25 cellular contexts compared by ENCODE assay signal in genomic region chr15:33059184-33059583, GRCh38.
DNase-seq lines count a peak whose midpoint lies in the region; TF ChIP-seq lines count a peak whose summit lies in the region.
"Had no signal": no experiment of that assay in that cellular context is flagged by ENCODE, and none has a peak within 500 bp of the region (broad histone marks: within the 10 kb centered on the region; RNA-seq: fewer than 3 reads in every experiment).

No MANE protein-coding gene starts in this region.

- H4K20me1 ChIP-seq in fibroblast of lung (ENCODE audit: control insufficient read depth, extremely low read depth, insufficient read depth, low read length) (no peaks in the 10 kb centered on the region), osteoblast (ENCODE audit: insufficient read depth, low read length) (no peaks in the 10 kb centered on the region)

- TF ChIP-seq CTCF in HFFc6 (IDR thresholded peaks at IDR 0.05) (no peak), fibroblast of lung (conservative IDR thresholded peaks at IDR 0.05 in 1 of 2, IDR thresholded peaks at IDR 0.05 in 1 of 2; ENCODE audit: low read depth in 1 of 2, low read length in 2 of 2) (no peak), osteoblast (IDR thresholded peaks at IDR 0.05; ENCODE audit: extremely low read depth, low read depth, low read length) (no peak), uterus (IDR thresholded peaks at IDR 0.05) (no peak)

- CTCF ChIA-PET in activated CD4-positive, alpha-beta memory T cell treated with anti-CD3 and anti-CD28 coated beads for 36 hours (lab: Charles Lee), result no interaction called here

- peak; percentile 47 for DNase-seq in HFFc6
- DNase-seq in RPMI7951 (ENCODE audit: low read depth), result peak; percentile 32
- DNase-seq in fibroblast of lung (ENCODE audit: low read depth in 2 of 2), result peak; percentile 22 to 83
- no peak for DNase-seq in osteoblast (ENCODE audit: insufficient read length, low spot score, missing footprints)
- DNase-seq in uterus, result no peak
- no peak for DNase-seq in GM03348 (ENCODE audit: low spot score)
- DNase-seq in activated CD4-positive, alpha-beta memory T cell treated with anti-CD3 and anti-CD28 coated beads for 36 hours, result no peak
- DNase-seq: activated CD4-positive, alpha-beta T cell treated with anti-CD3 and anti-CD28 coated beads, Interleukin-2, amount 10 ng/mL, durations not matched to agents 24 days and 14 days; body of pancreas; Caco-2; DMS79 treated with DMSO at 0.1 percent for 48 hours; effector memory CD8-positive, alpha-beta T cell; esophagus squamous epithelium; hippocampal formation; islet precursor cell; lower lobe of right lung; NCI-H1417; NCI-H524; occipital lobe; stimulated activated CD4-positive, alpha-beta T cell treated with anti-CD3 and anti-CD28 coated beads, Interleukin-4, amount 100 ng/mL, for 1 hour; stimulated activated naive CD4-positive, alpha-beta T cell treated with Interleukin-2 at 50 U/mL for 16 hours had no signal

- H2AFZ ChIP-seq in fibroblast of lung (ENCODE audit: low read length), result no peak overlapping the region
- H2AFZ ChIP-seq in osteoblast (ENCODE audit: low read length), result peak overlapping the region; percentile 23

- H3K36me3 ChIP-seq in fibroblast of lung (ENCODE audit: control insufficient read depth, insufficient read depth, low read length) (no peaks in the 10 kb centered on the region), osteoblast (ENCODE audit: insufficient read depth, low read length) (peaks cover 3% of the 10 kb centered on the region), uterus (no peaks in the 10 kb centered on the region)
- H3K36me3 ChIP-seq: esophagus squamous epithelium, lower lobe of right lung had no signal

- H3K4me1 Mint-ChIP-seq in HFFc6 (ENCODE audit: low read depth), result peaks cover 53% of the 10 kb centered on the region
- H3K4me1 Mint-ChIP-seq in activated CD4-positive, alpha-beta memory T cell treated with anti-CD3 and anti-CD28 coated beads for 36 hours (ENCODE audit: low read depth), result no peaks in the 10 kb centered on the region
- H3K4me1 Mint-ChIP-seq: activated CD4-positive, alpha-beta T cell treated with anti-CD3 and anti-CD28 coated beads, Interleukin-2, amount 10 ng/mL, durations not matched to agents 24 days and 14 days had no signal

- H3K36me3 Mint-ChIP-seq in HFFc6 (ENCODE audit: low read depth), result peaks cover 23% of the 10 kb centered on the region
- H3K36me3 Mint-ChIP-seq in activated CD4-positive, alpha-beta memory T cell treated with anti-CD3 and anti-CD28 coated beads for 36 hours, result no peaks in the 10 kb centered on the region
- H3K36me3 Mint-ChIP-seq: activated naive CD8-positive, alpha-beta T cell had no signal

- peak overlapping the region; percentile 13 for H3K4me2 ChIP-seq in fibroblast of lung (ENCODE audit: extremely low read depth, insufficient read depth, low read length)
- H3K4me2 ChIP-seq in osteoblast (ENCODE audit: insufficient read depth, low read length), result peak overlapping the region; percentile 47

- peaks cover 7% of the 10 kb centered on the region for H3K4me1 ChIP-seq in fibroblast of lung (ENCODE audit: control insufficient read depth, extremely low read depth, insufficient read depth, low read length)
- peaks cover 10% of the 10 kb centered on the region for H3K4me1 ChIP-seq in osteoblast (ENCODE audit: insufficient read depth, low read length)
- no peaks in the 10 kb centered on the region for H3K4me1 ChIP-seq in uterus
- H3K4me1 ChIP-seq: Caco-2, esophagus squamous epithelium, lower lobe of right lung had no signal

- H3K27me3 ChIP-seq in fibroblast of lung (ENCODE audit: control insufficient read depth, insufficient read depth, low read length) (no peaks in the 10 kb centered on the region), osteoblast (ENCODE audit: insufficient read depth, low read length) (no peaks in the 10 kb centered on the region), uterus (no peaks in the 10 kb centered on the region)
- H3K27me3 ChIP-seq: body of pancreas, esophagus squamous epithelium had no signal

- H3K79me2 ChIP-seq in fibroblast of lung (ENCODE audit: control insufficient read depth, insufficient read depth, low read length), result peaks cover 57% of the 10 kb centered on the region
- H3K79me2 ChIP-seq in osteoblast (ENCODE audit: insufficient read depth, low read length), result peaks cover 52% of the 10 kb centered on the region

- H3K9me3 Mint-ChIP-seq in HFFc6, result no peaks in the 10 kb centered on the region
- H3K9me3 Mint-ChIP-seq in activated CD4-positive, alpha-beta memory T cell treated with anti-CD3 and anti-CD28 coated beads for 36 hours, result no peaks in the 10 kb centered on the region
- H3K9me3 Mint-ChIP-seq: activated CD4-positive, alpha-beta T cell treated with anti-CD3 and anti-CD28 coated beads, Interleukin-2, amount 10 ng/mL, durations not matched to agents 24 days and 14 days; activated T-helper 2 cell treated with anti-CD3 and anti-CD28 coated beads, Interferon-gamma antibody, Interleukin-2, Interleukin-4, amounts not matched to agents 10 μg/mL and 5 μg/mL and 100 μg/mL, durations not matched to agents 14 hours and 24 hours and 36 hours had no signal

- peaks cover 4% of the 10 kb centered on the region; the same call in 1 of the 2 replicates for H3K27me3 Mint-ChIP-seq in HFFc6 (ENCODE audit: insufficient read depth)
- peaks cover 4% of the 10 kb centered on the region for H3K27me3 Mint-ChIP-seq in activated CD4-positive, alpha-beta memory T cell treated with anti-CD3 and anti-CD28 coated beads for 36 hours

- 0 out of 2 replicates have a peak overlapping the region, but pooled peaks have one; percentile 8 for H3K4me3 Mint-ChIP-seq in HFFc6
- H3K4me3 Mint-ChIP-seq in activated CD4-positive, alpha-beta memory T cell treated with anti-CD3 and anti-CD28 coated beads for 36 hours, result no peak overlapping the region
- H3K4me3 Mint-ChIP-seq: activated CD4-positive, alpha-beta T cell treated with anti-CD3 and anti-CD28 coated beads, Interleukin-2, amount 10 ng/mL, durations not matched to agents 24 days and 14 days; activated naive CD8-positive, alpha-beta T cell; effector memory CD8-positive, alpha-beta T cell had no signal

- no peak for TF ChIP-seq POLR2A in uterus (IDR thresholded peaks at IDR 0.05)

- H3K9me3 ChIP-seq in fibroblast of lung (ENCODE audit: control insufficient read depth, insufficient read depth, low read depth, low read length) (no peaks in the 10 kb centered on the region), osteoblast (ENCODE audit: low read depth, low read length) (no peaks in the 10 kb centered on the region), uterus (no peaks in the 10 kb centered on the region)
- H3K9me3 ChIP-seq: body of pancreas, Caco-2, esophagus squamous epithelium, lower lobe of right lung had no signal

- peak overlapping the region in 1 of 4 experiments; percentile 19 for H3K4me3 ChIP-seq in fibroblast of lung (replicated peaks in 1 of 4; ENCODE audit: control extremely low read depth in 1 of 4, insufficient read depth in 1 of 4, low read depth in 3 of 4, low read length in 4 of 4)
- peak overlapping the region; percentile 28 for H3K4me3 ChIP-seq in osteoblast (ENCODE audit: insufficient read depth, low read length)
- H3K4me3 ChIP-seq in uterus, result no peak overlapping the region
- H3K4me3 ChIP-seq: body of pancreas, esophagus squamous epithelium, lower lobe of right lung had no signal

- H3K27ac ChIP-seq in fibroblast of lung (ENCODE audit: insufficient read depth, low read length) (no peak overlapping the region), osteoblast (ENCODE audit: low read depth, low read length) (peak overlapping the region; percentile 21), uterus (no peak overlapping the region)
- H3K27ac ChIP-seq: body of pancreas, esophagus squamous epithelium, HL-60, lower lobe of right lung, VCaP had no signal

- no peak overlapping the region for H3K9ac ChIP-seq in fibroblast of lung (ENCODE audit: insufficient read depth, low read length)

- intact Hi-C loops in uterus (cut with DNase I; ENCODE audit: low total_unique reads), result no loop called here
- intact Hi-C loops in activated CD4-positive, alpha-beta memory T cell treated with anti-CD3 and anti-CD28 coated beads for 36 hours (cut with micrococcal nuclease), result no loop called here

- POLR2A ChIA-PET in activated CD4-positive, alpha-beta memory T cell treated with anti-CD3 and anti-CD28 coated beads for 36 hours (lab: Charles Lee), result no interaction called here

- H3K27ac Mint-ChIP-seq in HFFc6, result no peak overlapping the region
- H3K27ac Mint-ChIP-seq in activated CD4-positive, alpha-beta memory T cell treated with anti-CD3 and anti-CD28 coated beads for 36 hours, result no peak overlapping the region
- H3K27ac Mint-ChIP-seq: activated CD4-positive, alpha-beta T cell treated with anti-CD3 and anti-CD28 coated beads, Interleukin-2, amount 10 ng/mL, durations not matched to agents 24 days and 14 days; activated naive CD8-positive, alpha-beta T cell; activated T-helper 2 cell treated with anti-CD3 and anti-CD28 coated beads, Interferon-gamma antibody, Interleukin-2, Interleukin-4, amounts not matched to agents 10 μg/mL and 5 μg/mL and 100 μg/mL, durations not matched to agents 14 hours and 24 hours and 36 hours; effector memory CD8-positive, alpha-beta T cell had no signal

Comparison
In these comparisons a context has a peak if more than half of its experiments do, and no peak if none do; other contexts are left out.
1. DNase-seq: peak in HFFc6 (single experiment), RPMI7951 (single experiment) and fibroblast of lung (2 of 2); none in osteoblast (single experiment), uterus (0 of 2), GM03348 (single experiment) and activated CD4-positive, alpha-beta memory T cell treated with anti-CD3 and anti-CD28 coated beads for 36 hours (single experiment).